In the genomic region with DNA sequence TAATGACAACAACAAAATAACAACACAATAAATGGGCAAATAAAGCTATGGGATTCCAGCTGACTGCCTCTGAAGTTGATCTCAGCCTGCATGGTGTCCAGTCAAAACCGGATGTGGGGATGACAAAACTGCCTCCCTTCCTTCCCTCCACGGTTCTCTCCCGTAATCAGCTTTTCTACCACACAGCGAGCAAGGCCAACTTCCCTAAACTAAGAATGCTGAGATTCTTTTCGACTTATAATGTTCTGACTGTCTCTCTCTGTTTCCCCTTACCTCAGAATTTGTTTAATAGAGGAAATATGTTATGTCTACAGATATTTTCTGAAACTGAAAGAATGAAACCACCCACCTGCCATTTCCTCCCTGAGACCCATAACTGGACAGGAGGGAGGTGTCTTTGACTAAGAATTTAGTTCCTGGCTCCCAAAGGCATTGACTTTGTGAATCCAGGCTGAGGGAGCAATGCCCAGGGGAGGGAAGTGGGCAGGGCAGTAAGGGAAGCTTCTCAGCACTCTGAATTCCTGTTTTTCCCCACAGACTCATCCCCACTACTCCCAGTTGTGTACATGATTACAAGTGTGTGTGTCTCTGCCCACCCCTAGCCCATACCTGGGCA, we compare ENCODE assay signal across 8 cellular contexts. TPM values are rescaled to one million over a fixed set of nuclear protein-coding genes. Genes with fewer than 3 reads are reported as not detected.
DNase-seq lines count a peak whose midpoint lies in the region; ATAC-seq and TF ChIP-seq lines count a peak whose summit lies in the region.

No MANE protein-coding gene starts in this region.

- CTCF ChIA-PET in activated naive CD4-positive, alpha-beta T cell treated with anti-CD3 and anti-CD28 coated beads for 36 hours (lab: Charles Lee): interaction anchor here (0.5 to 6.4 kb wide), 7 partner anchors 23 to 310 kb away, joined by 3 to 62 read pairs (median 23); a partner anchor contains a TSS
- CTCF ChIA-PET in HEK293T (lab: Yijun Ruan, JAX): interaction anchor here (0.7 to 3.0 kb wide), 2 partner anchors 47 to 333 kb away, joined by 3 to 17 read pairs; no protein-coding TSS in a partner anchor

- peaks cover 20% of the 10 kb centered on the region for H3K9me3 Mint-ChIP-seq in activated naive CD4-positive, alpha-beta T cell treated with anti-CD3 and anti-CD28 coated beads for 36 hours
- peaks cover 13% of the 10 kb centered on the region for H3K9me3 Mint-ChIP-seq in progenitor cell of endocrine pancreas (ENCODE audit: low read depth)

- H3K36me3 Mint-ChIP-seq in activated naive CD4-positive, alpha-beta T cell treated with anti-CD3 and anti-CD28 coated beads for 36 hours (ENCODE audit: low read depth): peaks cover 20% of the 10 kb centered on the region
- H3K36me3 Mint-ChIP-seq in progenitor cell of endocrine pancreas (ENCODE audit: insufficient read depth): peaks cover 11% of the 10 kb centered on the region

- H2AFZ ChIP-seq in fibroblast of lung (ENCODE audit: low read length): peak overlapping the region; percentile 73

- H3K4me2 ChIP-seq in fibroblast of lung (ENCODE audit: extremely low read depth, insufficient read depth, low read length): peak overlapping the region; percentile 11

- no peaks in the 10 kb centered on the region for H3K79me2 ChIP-seq in fibroblast of lung (ENCODE audit: control insufficient read depth, insufficient read depth, low read length)

- intact Hi-C loops in activated naive CD4-positive, alpha-beta T cell treated with anti-CD3 and anti-CD28 coated beads for 36 hours (cut with micrococcal nuclease): loop anchor here (1.0 to 10.0 kb wide), 3 partner anchors 350 to 1121 kb away; a partner anchor contains a TSS

- no peaks in the 10 kb centered on the region for H3K9me3 ChIP-seq in fibroblast of lung (ENCODE audit: control insufficient read depth, insufficient read depth, low read depth, low read length)

- H3K4me3 ChIP-seq in fibroblast of lung (replicated peaks in 1 of 4; ENCODE audit: control extremely low read depth in 1 of 4, insufficient read depth in 1 of 4, low read depth in 3 of 4, low read length in 4 of 4): no peak overlapping the region

- peaks cover 30% of the 10 kb centered on the region for H3K4me1 Mint-ChIP-seq in activated naive CD4-positive, alpha-beta T cell treated with anti-CD3 and anti-CD28 coated beads for 36 hours (ENCODE audit: low read depth)
- H3K4me1 Mint-ChIP-seq in progenitor cell of endocrine pancreas (ENCODE audit: low read depth): peaks cover 26% of the 10 kb centered on the region

- no peaks in the 10 kb centered on the region for H3K4me1 ChIP-seq in fibroblast of lung (ENCODE audit: control insufficient read depth, extremely low read depth, insufficient read depth, low read length)

- H3K4me3 Mint-ChIP-seq in activated naive CD4-positive, alpha-beta T cell treated with anti-CD3 and anti-CD28 coated beads for 36 hours: peak overlapping the region; percentile 69
- peak overlapping the region; percentile 9 for H3K4me3 Mint-ChIP-seq in progenitor cell of endocrine pancreas (ENCODE audit: low read depth)

- no peaks in the 10 kb centered on the region for H3K27me3 Mint-ChIP-seq in activated naive CD4-positive, alpha-beta T cell treated with anti-CD3 and anti-CD28 coated beads for 36 hours (ENCODE audit: low read depth)
- H3K27me3 Mint-ChIP-seq in progenitor cell of endocrine pancreas: no peaks in the 10 kb centered on the region

- H3K36me3 ChIP-seq in fibroblast of lung (ENCODE audit: control insufficient read depth, insufficient read depth, low read length): no peaks in the 10 kb centered on the region

- peak overlapping the region; percentile 90 for H3K27ac Mint-ChIP-seq in activated naive CD4-positive, alpha-beta T cell treated with anti-CD3 and anti-CD28 coated beads for 36 hours
- H3K27ac Mint-ChIP-seq in progenitor cell of endocrine pancreas: peak overlapping the region; percentile 63

- H4K20me1 ChIP-seq in fibroblast of lung (ENCODE audit: control insufficient read depth, extremely low read depth, insufficient read depth, low read length): no peaks in the 10 kb centered on the region

- POLR2A ChIA-PET in HEK293T (lab: Yijun Ruan, JAX): no interaction called here

- TF ChIP-seq CTCF in fibroblast of lung (conservative IDR thresholded peaks at IDR 0.05 in 1 of 2, IDR thresholded peaks at IDR 0.05 in 1 of 2; ENCODE audit: low read depth in 1 of 2, low read length in 2 of 2) (no peak), progenitor cell of endocrine pancreas (IDR thresholded peaks at IDR 0.05; ENCODE audit: unreplicated experiment) (no peak)

- no peaks in the 10 kb centered on the region for H3K27me3 ChIP-seq in fibroblast of lung (ENCODE audit: control insufficient read depth, insufficient read depth, low read length)

- no peak overlapping the region for H3K9ac ChIP-seq in fibroblast of lung (ENCODE audit: insufficient read depth, low read length)

- H3K27ac ChIP-seq in fibroblast of lung (ENCODE audit: insufficient read depth, low read length): no peak overlapping the region

- peak; percentile 70 for DNase-seq in activated naive CD4-positive, alpha-beta T cell treated with anti-CD3 and anti-CD28 coated beads for 36 hours
- DNase-seq in activated naive CD4-positive, alpha-beta T cell treated with Interleukin-2 at 50 U/mL for 16 hours: no peak
- DNase-seq in SIG-M5 (lab: John Stamatoyannopoulos, UW) (peak; percentile 1), fibroblast of lung (ENCODE audit: low read depth in 2 of 2) (peak in 1 of 2 donors; percentile 10), progenitor cell of endocrine pancreas (ENCODE audit: low spot score, unreplicated experiment) (no peak), HEK293T (ENCODE audit: extremely low spot score) (no peak), SHP77 (lab: John Stamatoyannopoulos, UW) (no peak)

- peak; percentile 70 for ATAC-seq in HG03060 (IDR thresholded peaks at IDR 0.05; ENCODE audit: low read depth, unreplicated experiment)

TF ChIP-seq in HEK293T, 16 proteins besides CTCF, POLR2A, EP300 and RAD21:
- TF ChIP-seq FOXK2 (IDR thresholded peaks at IDR 0.05): no peak
- no peak for TF ChIP-seq SP1 (IDR thresholded peaks at IDR 0.05)
- TF ChIP-seq ELF4 (IDR thresholded peaks at IDR 0.05): no peak

RNA-seq across cellular contexts. Expression of a gene that starts 1.0 kb away (rescaled TPM):
- total RNA-seq in activated naive CD4-positive, alpha-beta T cell treated with anti-CD3 and anti-CD28 coated beads for 36 hours: 1 to 10 TPM; 4.0 to 4.2 TPM
- total RNA-seq in fibroblast of lung (1.3 and 1.7 TPM in 2 replicates), progenitor cell of endocrine pancreas (3.0 and 3.1 TPM in 2 replicates)
- polyA plus RNA-seq in fibroblast of lung: 0.41 and 0.77 TPM in 2 replicates
- 0.24 and 0.37 TPM in 2 replicates for polyA plus RNA-seq in fibroblast of lung (2012)
- polyA minus RNA-seq in fibroblast of lung (ENCODE audit: low replicate concordance): not detected in 2 replicates

RNA-seq across cellular contexts. Expression of a gene that starts 22.8 kb away (rescaled TPM):
- under 1 TPM; 0.12 to 0.17 TPM for total RNA-seq in activated naive CD4-positive, alpha-beta T cell treated with anti-CD3 and anti-CD28 coated beads for 36 hours
- not detected in 2 replicates for total RNA-seq in fibroblast of lung
- not detected in 2 replicates for polyA plus RNA-seq in fibroblast of lung
- not detected in 2 replicates for polyA plus RNA-seq in fibroblast of lung (2012)
- polyA minus RNA-seq in fibroblast of lung (ENCODE audit: low replicate concordance): not detected in 2 replicates
- total RNA-seq in progenitor cell of endocrine pancreas: 1.7 and 2.1 TPM in 2 replicates

RNA-seq across cellular contexts. Expression of a gene that starts 51.0 kb away (rescaled TPM):
- total RNA-seq in activated naive CD4-positive, alpha-beta T cell treated with anti-CD3 and anti-CD28 coated beads for 36 hours: 1 to 10 TPM; 3.6 TPM
- total RNA-seq in fibroblast of lung: 1.0 and 2.3 TPM in 2 replicates
- 1.9 and 2.3 TPM in 2 replicates for polyA plus RNA-seq in fibroblast of lung
- 0.91 and 1.0 TPM in 2 replicates for polyA plus RNA-seq in fibroblast of lung (2012)
- 1.3 TPM in 1 of 2 replicates, not detected in the other for polyA minus RNA-seq in fibroblast of lung (ENCODE audit: low replicate concordance)
- total RNA-seq in progenitor cell of endocrine pancreas: 0.89 and 1.1 TPM in 2 replicates

Comparison
In these comparisons a context has a peak if more than half of its experiments do, and no peak if none do; other contexts are left out.
1. DNase-seq: peak in activated naive CD4-positive, alpha-beta T cell treated with anti-CD3 and anti-CD28 coated beads for 36 hours (single experiment) and SIG-M5 (single experiment); none in activated naive CD4-positive, alpha-beta T cell treated with Interleukin-2 at 50 U/mL for 16 hours (single experiment), progenitor cell of endocrine pancreas (single experiment), HEK293T (single experiment) and SHP77 (0 of 2).